ENCODE assay signal across 27 cellular contexts in genomic region chr6:140018588-140018987, GRCh38.
"Had no signal": no experiment of that assay in that cellular context is flagged by ENCODE, and none has a peak within 500 bp of the region (broad histone marks: within the 10 kb centered on the region; RNA-seq: fewer than 3 reads in every experiment).

No MANE protein-coding gene starts in this region.

- ATAC-seq: heart left ventricle; left lung; lower lobe of right lung; naive thymus-derived CD8-positive, alpha-beta T cell; pancreas; sciatic nerve; stimulated activated effector memory CD8-positive, alpha-beta T cell treated with anti-CD3 and anti-CD28 coated beads, Interleukin-12 subunit alpha, Interleukin-12 subunit beta, amount 100 ng/mL, for 72 hours; T-cell had no signal

- DNase-seq: activated CD4-positive, alpha-beta memory T cell treated with anti-CD3 and anti-CD28 coated beads, Interleukin-2, amount 10 ng/mL, durations not matched to agents 7 days and 5 days; activated CD4-positive, alpha-beta T cell treated with anti-CD3 and anti-CD28 coated beads for 1 hour; activated CD4-positive, alpha-beta T cell treated with anti-CD3 and anti-CD28 coated beads, Interleukin-2, amount 10 ng/mL, durations not matched to agents 7 days and 5 days; activated T-cell treated with anti-CD3 and anti-CD28 coated beads, Interleukin-2, amount 50 U/mL, for 48 hours; anterior cingulate cortex; colonic mucosa; effector CD8-positive, alpha-beta T cell; foreskin fibroblast; heart left ventricle; left lung; lower lobe of right lung; mesenchymal stem cell; naive thymus-derived CD8-positive, alpha-beta T cell; nucleus accumbens; pancreas; retina; stimulated activated CD4-positive, alpha-beta T cell treated with anti-CD3 and anti-CD28 coated beads, Interleukin-4, amount 100 ng/mL, for 24 hours; T-cell had no signal

- FAIRE-seq: bronchial epithelial cell, endometrium, islet of Langerhans, pancreas, urothelium cell line had no signal

- H3K9me3 ChIP-seq: colonic mucosa, pancreas, prostate gland had no signal

- H3K36me3 ChIP-seq: colonic mucosa, heart left ventricle, left lung, lower lobe of right lung, pancreas, prostate gland, thoracic aorta had no signal

- H3K27ac ChIP-seq: colonic mucosa, heart left ventricle, left lung, lower lobe of right lung, pancreas, prostate gland, skin epidermis, thoracic aorta had no signal

- H3K4me1 ChIP-seq: colonic mucosa, left lung, lower lobe of right lung, pancreas, prostate gland had no signal

- H3K4me3 ChIP-seq: colonic mucosa, heart left ventricle, left lung, lower lobe of right lung, pancreas, prostate gland, skin epidermis, thoracic aorta had no signal

- H3K27me3 ChIP-seq: colonic mucosa, heart left ventricle, left lung, pancreas had no signal
